8 cellular contexts compared by ENCODE assay signal in the genomic region with DNA sequence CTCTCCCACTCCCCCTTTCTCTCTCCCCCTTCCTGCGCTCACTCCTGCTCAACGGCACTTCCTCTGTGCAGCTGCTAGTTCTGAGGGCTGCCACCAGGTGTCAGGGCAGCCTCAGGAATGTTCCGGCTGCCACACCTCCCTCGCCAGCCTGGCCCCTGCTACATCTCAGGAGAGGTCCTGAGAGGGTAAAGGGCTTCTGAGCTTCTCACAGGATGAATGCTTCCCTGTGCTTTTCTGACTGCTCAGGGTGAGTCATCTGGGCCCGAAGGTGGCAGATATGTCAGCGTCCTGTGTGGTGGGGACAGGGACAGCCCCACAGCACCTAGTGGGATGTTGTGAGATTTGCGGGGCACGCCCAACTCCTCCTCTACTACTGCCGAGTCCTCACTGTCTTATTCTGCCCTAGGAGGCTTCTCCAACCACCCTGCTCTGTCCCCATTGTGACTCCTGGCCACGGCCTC. TPM values are rescaled to one million over a fixed set of nuclear protein-coding genes. Genes with fewer than 3 reads are reported as not detected.
DNase-seq lines count a peak whose midpoint lies in the region; ATAC-seq and TF ChIP-seq lines count a peak whose summit lies in the region.

No MANE protein-coding gene starts in this region.

- no peak overlapping the region for H3K4me2 ChIP-seq in H9 (ENCODE audit: insufficient read depth, insufficient read length, low read length)

- peaks cover 2% of the 10 kb centered on the region; the same call in 1 of the 2 replicates for H3K36me3 ChIP-seq in SJCRH30
- peaks cover 0 to 21% of the 10 kb centered on the region in 2 donors for H3K36me3 ChIP-seq in psoas muscle (ENCODE audit: insufficient read depth in 1 of 2, low read depth in 1 of 2)

- ATAC-seq in psoas muscle = peak; percentile 80 to 92 (median 84)

- DNase-seq in GM12864 (ENCODE audit: low read depth) = peak; percentile 34
- peak; percentile 85 for DNase-seq in H9
- no peak for DNase-seq in LNCaP clone FGC (ENCODE audit: low read depth)
- DNase-seq in SJCRH30 = peak; percentile 52 to 77
- DNase-seq in activated gamma-delta T cell treated with Interleukin-2 at 50 U/mL for 16 hours = peak; percentile 47
- peak; percentile 33 for DNase-seq in globus pallidus (ENCODE audit: low spot score)
- DNase-seq in psoas muscle = peak; percentile 34 to 72
- no peak for DNase-seq in posterior vena cava (ENCODE audit: low spot score)

- H2AFZ ChIP-seq in H9 (ENCODE audit: low read length) = no peak overlapping the region

- peaks cover 6 to 14% (median 13%) of the 10 kb centered on the region in 3 experiments; a peak in 5 of 7 replicates for H3K36me3 Mint-ChIP-seq in H9 (ENCODE audit: insufficient read depth in 1 of 3, low read depth in 3 of 3)

- no peak overlapping the region for H3K4ac ChIP-seq in H9 (ENCODE audit: low read depth, low read length)

- no peak overlapping the region for H3K18ac ChIP-seq in H9 (ENCODE audit: insufficient read length, low read depth, low read length)

- no peak overlapping the region for H4K5ac ChIP-seq in H9 (ENCODE audit: insufficient read length, low read depth, low read length)

- H4K8ac ChIP-seq in H9 (replicated peaks; ENCODE audit: insufficient read length, low read depth, low read length) = no peak overlapping the region

- WGBS in H9 (ENCODE audit: extremely low coverage, insufficient read length, low lambda C conversion rate) = no CpG with 5 or more reads among the region's 10 CpGs
- 33 to 37% (median 37%) methylated on average over 10 of the region's 10 CpGs for WGBS in psoas muscle, 3 donors

- no peaks in the 10 kb centered on the region for H3K9me3 ChIP-seq in H9 (ENCODE audit: control insufficient read depth, low read depth, low read length)
- no peaks in the 10 kb centered on the region for H3K9me3 ChIP-seq in SJCRH30 (replicated peaks)
- H3K9me3 ChIP-seq in psoas muscle = no peaks in the 10 kb centered on the region

- H2BK12ac ChIP-seq in H9 (ENCODE audit: insufficient read length, low read depth, low read length) = no peak overlapping the region

- H3K4me3 ChIP-seq in GM12864 (ENCODE audit: low read depth, low read length) = no peak overlapping the region
- no peak overlapping the region for H3K4me3 ChIP-seq in LNCaP clone FGC (ENCODE audit: low read depth, low read length)
- no peak overlapping the region for H3K4me3 ChIP-seq in SJCRH30
- H3K4me3 ChIP-seq in psoas muscle = no peak overlapping the region

- no peak overlapping the region for H3K23ac ChIP-seq in H9 (ENCODE audit: insufficient read length, low read depth, low read length)

- H3K4me1 Mint-ChIP-seq in H9 = peaks cover 17 to 21% of the 10 kb centered on the region in 2 experiments

- no peak overlapping the region for H2AK5ac ChIP-seq in H9 (ENCODE audit: insufficient read length, low read length)

- H3K27ac Mint-ChIP-seq in H9 = no peak overlapping the region

- intact Hi-C loops in psoas muscle (cut with DNase I) (loop anchor here (5.0 to 10.0 kb wide), 4 partner anchors 183 to 521 kb away; no protein-coding TSS in a partner anchor), posterior vena cava (cut with DNase I) (loop anchor here in 1 of 2 donors (5.0 to 10.0 kb wide), 2 partner anchors 181 to 1803 kb away; no protein-coding TSS in a partner anchor)

- TF ChIP-seq CTCF in GM12864 (IDR thresholded peaks at IDR 0.05; ENCODE audit: low read depth, low read length, missing control alignments) (peak; percentile 91), H9 (conservative IDR thresholded peaks at IDR 0.05) (peak; percentile 88), LNCaP clone FGC (IDR thresholded peaks at IDR 0.05; ENCODE audit: control insufficient read depth, extremely low read depth, insufficient read depth) (peak; percentile 95), psoas muscle (IDR thresholded peaks at IDR 0.05) (peak; percentile 76)

- no peak overlapping the region for H3K4me3 Mint-ChIP-seq in H9

- H2BK15ac ChIP-seq in H9 (ENCODE audit: low read depth, low read length) = no peak overlapping the region

- no peak overlapping the region for H2BK120ac ChIP-seq in H9 (ENCODE audit: low read depth, low read length, poor library complexity, severe bottlenecking)

- H4K20me1 ChIP-seq in H9 (ENCODE audit: control insufficient read depth, insufficient read depth, insufficient read length) = no peaks in the 10 kb centered on the region

- no peaks in the 10 kb centered on the region for H3K4me1 ChIP-seq in H9 (ENCODE audit: insufficient read depth, low read length)
- H3K4me1 ChIP-seq in SJCRH30 = no peaks in the 10 kb centered on the region
- no peaks in the 10 kb centered on the region for H3K4me1 ChIP-seq in psoas muscle

- H3K79me1 ChIP-seq in H9 (ENCODE audit: insufficient read depth, low read depth, low read length, poor library complexity, severe bottlenecking) = no peaks in the 10 kb centered on the region

- no peak overlapping the region for H3K14ac ChIP-seq in H9 (ENCODE audit: insufficient read depth, low read length)

- H3K27ac ChIP-seq in H9 (ENCODE audit: insufficient read length, low read depth, low read length) (no peak overlapping the region), SJCRH30 (no peak overlapping the region), psoas muscle (no peak overlapping the region)

- no peaks in the 10 kb centered on the region for H3K23me2 ChIP-seq in H9 (ENCODE audit: insufficient read length, low read depth, low read length, poor library complexity, severe bottlenecking)

- no peak overlapping the region for H4K91ac ChIP-seq in H9 (ENCODE audit: insufficient read length, low read depth, low read length)

- H3K27me3 ChIP-seq in H9 (ENCODE audit: insufficient read depth, low read length) (no peaks in the 10 kb centered on the region), SJCRH30 (no peaks in the 10 kb centered on the region), psoas muscle (ENCODE audit: insufficient read depth in 3 of 3, low read length in 2 of 3) (no peaks in the 10 kb centered on the region)

- H3K56ac ChIP-seq in H9 (ENCODE audit: insufficient read length, low read depth, low read length) = no peak overlapping the region

- H3K79me2 ChIP-seq in H9 (ENCODE audit: insufficient read depth, low read length) = no peaks in the 10 kb centered on the region

- no peak overlapping the region for H3T11ph ChIP-seq in H9 (ENCODE audit: low read length)

- H3K9me3 Mint-ChIP-seq in H9 = no peaks in the 10 kb centered on the region; a peak in 1 of 5 replicates

- H2BK20ac ChIP-seq in H9 (ENCODE audit: low read depth, low read length, poor library complexity, severe bottlenecking) = no peak overlapping the region

- no peak overlapping the region for H2BK5ac ChIP-seq in H9 (ENCODE audit: insufficient read length, low read length)

- H3K9ac ChIP-seq in H9 (ENCODE audit: extremely low read depth, insufficient read length, low read length) = no peak overlapping the region

- no peaks in the 10 kb centered on the region for H3K27me3 Mint-ChIP-seq in H9 (ENCODE audit: low read depth)

RNA-seq across cellular contexts. Expression of a gene that starts 49.0 kb away (rescaled TPM):
- total RNA-seq in H9 (2021) (55.9 TPM in 2 replicates), psoas muscle (10 to 100 TPM; 24.7 to 67.6 (median 28.7) TPM), posterior vena cava (10 to 100 TPM; 25.4 to 40.4 TPM)
- total RNA-seq in SJCRH30 (2014; rRNA removed; shearing (Covaris generic)) = 50.3 and 50.4 TPM in 2 replicates
- 10 to 100 TPM; 17.9 to 81.4 (median 74.7) TPM for polyA plus RNA-seq in psoas muscle

RNA-seq across cellular contexts. Expression of a gene that starts 55.2 kb away (rescaled TPM):
- total RNA-seq in H9 (2021) = 1.1 and 1.2 TPM in 2 replicates
- total RNA-seq in SJCRH30 (2014; rRNA removed; shearing (Covaris generic)) = 0.99 and 1.0 TPM in 2 replicates
- total RNA-seq in psoas muscle = not detected
- not detected for polyA plus RNA-seq in psoas muscle
- total RNA-seq in posterior vena cava = under 1 TPM; 0.37 to 0.38 TPM

Comparison
In these comparisons a context has a peak if more than half of its experiments do, and no peak if none do; other contexts are left out.
1. DNase-seq: peak in GM12864 (single experiment), H9 (single experiment), SJCRH30 (2 of 2), activated gamma-delta T cell treated with Interleukin-2 at 50 U/mL for 16 hours (single experiment), globus pallidus (single experiment) and psoas muscle (2 of 2); none in LNCaP clone FGC (single experiment) and posterior vena cava (single experiment).
2. Peak in every context shown above with its lines, with median percentiles within 50 percentile points of each other: CTCF ChIP-seq.